In genomic region chr1:56577859-56578663, GRCh38 we compare ENCODE assay signal across 8 cellular contexts. TPM values are rescaled to one million over a fixed set of nuclear protein-coding genes. Genes with fewer than 3 reads are reported as not detected.
DNase-seq lines count a peak whose midpoint lies in the region; ATAC-seq and TF ChIP-seq lines count a peak whose summit lies in the region.

No MANE protein-coding gene starts in this region.

- H3K4me3 ChIP-seq in GM23248 (peak overlapping the region; percentile 89), skin epidermis (peak overlapping the region; percentile 58 to 86 (median 78))

- H3K36me3 Mint-ChIP-seq in CD4-positive, alpha-beta T cell (ENCODE audit: low read depth), result no peaks in the 10 kb centered on the region
- no peaks in the 10 kb centered on the region for H3K36me3 Mint-ChIP-seq in brain

- H4K20me1 ChIP-seq in GM23248 (ENCODE audit: insufficient read depth), result peaks cover 9% of the 10 kb centered on the region; the same call in 1 of the 2 replicates

- intact Hi-C loops in CD4-positive, alpha-beta T cell (cut with DNase I, micrococcal nuclease), result no loop called here

- H3K27me3 ChIP-seq in CD4-positive, alpha-beta T cell (ENCODE audit: control insufficient read depth, insufficient read depth, low read length), result peaks cover 44% of the 10 kb centered on the region
- no peaks in the 10 kb centered on the region for H3K27me3 ChIP-seq in GM23248 (replicated peaks; ENCODE audit: insufficient read depth)

- no peaks in the 10 kb centered on the region for H3K36me3 ChIP-seq in GM23248 (ENCODE audit: low read depth)

- peaks cover 16% of the 10 kb centered on the region; the same call in 1 of the 2 replicates for H3F3A ChIP-seq in GM23248 (ENCODE audit: insufficient read depth)

- no peak for TF ChIP-seq CTCF in CD4-positive, alpha-beta T cell (IDR thresholded peaks at IDR 0.05)
- TF ChIP-seq CTCF in brain (conservative IDR thresholded peaks at IDR 0.05), result no peak

- peak overlapping the region; percentile 84 for H2AFZ ChIP-seq in GM23248

- WGBS in GM23248 (ENCODE audit: low coverage in 1 of 2, low lambda C conversion rate in 2 of 2, missing lambda C conversion rate in 2 of 2), 2 experiments, result 1% methylated on average over 39 to 40 of the region's 40 CpGs

- no peak overlapping the region for H3K27ac ChIP-seq in CD4-positive, alpha-beta T cell (ENCODE audit: low read depth, low read length)
- H3K27ac ChIP-seq in GM23248 (peak overlapping the region; percentile 75), skin epidermis (peak overlapping the region; percentile 56 to 97 (median 88))

- H3K9me3 Mint-ChIP-seq in CD4-positive, alpha-beta T cell, result no peaks in the 10 kb centered on the region
- H3K9me3 Mint-ChIP-seq in brain, result no peaks in the 10 kb centered on the region

- H3K9me3 ChIP-seq in CD4-positive, alpha-beta T cell (ENCODE audit: control insufficient read depth, low read length), result no peaks in the 10 kb centered on the region
- no peaks in the 10 kb centered on the region for H3K9me3 ChIP-seq in GM23248 (ENCODE audit: low read depth)

- H3K4me3 Mint-ChIP-seq in CD4-positive, alpha-beta T cell, result peak overlapping the region; percentile 78
- peak overlapping the region; percentile 90 to 98 (median 94) for H3K4me3 Mint-ChIP-seq in brain

- peaks cover 60% of the 10 kb centered on the region for H3K79me2 ChIP-seq in GM23248 (ENCODE audit: insufficient read depth)

- CTCF ChIA-PET in CD4-positive, alpha-beta T cell (lab: Charles Lee), result no interaction called here

- peak overlapping the region; percentile 86 for H3K9ac ChIP-seq in GM23248

- H3K4me1 Mint-ChIP-seq in CD4-positive, alpha-beta T cell (ENCODE audit: low read depth), result no peaks in the 10 kb centered on the region
- peaks cover 68% of the 10 kb centered on the region for H3K4me1 Mint-ChIP-seq in brain

- no peak for ATAC-seq in CD4-positive, alpha-beta T cell (ENCODE audit: poor library complexity)
- ATAC-seq in GM21723 (IDR thresholded peaks at IDR 0.05; ENCODE audit: unreplicated experiment) (no peak), HG03095 (IDR thresholded peaks at IDR 0.05; ENCODE audit: unreplicated experiment) (no peak)

- H3K4me1 ChIP-seq in GM23248 (ENCODE audit: insufficient read depth), result peaks cover 27% of the 10 kb centered on the region

- peaks cover 51% of the 10 kb centered on the region for H3K27me3 Mint-ChIP-seq in CD4-positive, alpha-beta T cell
- H3K27me3 Mint-ChIP-seq in brain, result peaks cover 9% of the 10 kb centered on the region

- no peaks in the 10 kb centered on the region for H3K9me2 ChIP-seq in GM23248 (ENCODE audit: insufficient read depth)

- peak overlapping the region; percentile 95 for H3K4me2 ChIP-seq in GM23248 (ENCODE audit: unreplicated experiment)

- H3K27ac Mint-ChIP-seq in CD4-positive, alpha-beta T cell, result no peak overlapping the region
- peak overlapping the region; percentile 94 to 98 (median 98) for H3K27ac Mint-ChIP-seq in brain

- no peak for DNase-seq in CD4-positive, alpha-beta T cell
- DNase-seq in GM23248 (peak; percentile 79), NCI-H510A (lab: John Stamatoyannopoulos, UW) (peak; percentile 52), iPS-NIHi11 (ENCODE audit: low spot score) (peak; percentile 63)

- POLR2A ChIA-PET in CD4-positive, alpha-beta T cell (lab: Charles Lee), result no interaction called here

- in situ Hi-C loops in GM23248 (cut with MboI), result loop anchor here (25.0 kb wide), 2 partner anchors 866 to 1441 kb away; no protein-coding TSS in a partner anchor

RNA-seq across cellular contexts. Expression of gene PLPP3, which starts 1.3 kb away (rescaled TPM):
- total RNA-seq in CD4-positive, alpha-beta T cell, result not detected
- 156 and 159 TPM in 2 replicates for total RNA-seq in GM23248 (2014; rRNA removed; shearing (Covaris generic))
- polyA plus RNA-seq in GM23248 (2016; fragmentation: Nextera tagmentation; extraction: Ambion mirVana) (79.5 and 80.1 TPM in 2 replicates), brain (ENCODE audit: insufficient read depth, low read depth, low replicate concordance) (54.2 TPM)

Comparison
In these comparisons a context has a peak if more than half of its experiments do, and no peak if none do; other contexts are left out.
1. DNase-seq: peak in GM23248 (single experiment), NCI-H510A (single experiment) and iPS-NIHi11 (single experiment); none in CD4-positive, alpha-beta T cell (0 of 10).
2. RNA of gene PLPP3, which starts 1.3 kb away (total RNA-seq): 156 to 159 TPM in GM23248; not detected in CD4-positive, alpha-beta T cell; every median in the first group is over 100 times any median in the second.